In the genomic region with DNA sequence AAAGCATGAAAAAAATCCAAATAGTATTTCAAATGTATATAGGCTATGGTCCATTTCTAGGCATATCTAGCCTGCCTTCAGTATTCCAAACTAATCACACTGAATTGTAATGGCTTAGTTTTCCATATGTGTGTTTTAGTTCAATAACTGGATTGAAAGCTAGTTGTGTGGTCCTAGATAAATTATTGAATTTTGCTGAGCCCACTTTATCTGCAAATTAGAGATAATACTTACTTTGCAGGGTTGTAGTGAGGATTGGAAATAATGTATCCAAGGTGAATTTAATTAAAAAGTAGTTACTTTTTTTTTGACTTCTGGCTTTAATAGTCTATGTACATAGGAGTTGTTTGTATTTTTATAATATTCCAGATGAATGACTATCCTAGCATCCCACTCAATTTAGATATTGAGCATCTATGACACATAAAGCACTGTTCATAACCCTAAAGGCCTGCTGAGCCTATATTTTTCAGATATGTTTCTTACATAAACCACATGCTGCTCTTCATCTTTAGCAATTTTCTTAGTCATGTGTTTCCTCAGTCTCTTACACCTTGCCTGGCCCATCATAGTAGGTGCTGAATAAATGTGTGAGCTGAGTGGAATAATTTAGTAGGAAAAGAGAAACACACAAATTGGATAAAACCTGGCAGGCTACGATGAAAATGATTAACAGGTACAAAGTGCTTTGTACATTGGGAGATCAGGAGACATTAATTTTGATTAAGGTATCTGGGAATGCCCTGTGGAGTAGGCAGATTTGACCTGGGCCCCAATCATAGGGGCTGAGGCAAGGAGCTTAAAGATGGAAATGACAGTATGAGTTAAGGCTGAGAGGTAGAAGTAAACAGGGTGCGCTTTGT, we compare ENCODE assay signal across 8 cellular contexts. TPM values are rescaled to one million over a fixed set of nuclear protein-coding genes. Genes with fewer than 3 reads are reported as not detected.
DNase-seq lines count a peak whose midpoint lies in the region; ATAC-seq and TF ChIP-seq lines count a peak whose summit lies in the region.

No MANE protein-coding gene starts in this region.

- H3K27ac ChIP-seq in left ventricle myocardium inferior (replicated peaks) (peak overlapping the region; percentile 93), angular gyrus (ENCODE audit: low read depth, low read length) (peak overlapping the region; percentile 71), lung (ENCODE audit: low read depth in 1 of 2, low read length in 1 of 2) (peak overlapping the region; percentile 75 to 98), uterus (peak overlapping the region; percentile 78 to 82)

- DNase-seq in left ventricle myocardium inferior = no peak
- DNase-seq in Right ventricle myocardium superior = no peak
- DNase-seq in lung (ENCODE audit: low spot score) = no peak
- DNase-seq in uterus = no peak
- no peak for DNase-seq in NCI-H187 treated with DMSO at 0.1 percent for 48 hours (lab: John Stamatoyannopoulos, UW)
- no peak for DNase-seq in lower leg skin (ENCODE audit: low spot score in 2 of 2)

- H3K27me3 ChIP-seq in left ventricle myocardium inferior (ENCODE audit: low read depth) (no peaks in the 10 kb centered on the region), lung (ENCODE audit: control insufficient read depth, insufficient read depth) (no peaks in the 10 kb centered on the region), uterus (no peaks in the 10 kb centered on the region)

- H3K4me1 ChIP-seq in left ventricle myocardium inferior (peaks cover 30% of the 10 kb centered on the region), lung (ENCODE audit: control insufficient read depth in 2 of 2, insufficient read depth in 2 of 2, low read length in 2 of 2) (peaks cover 0 to 4% of the 10 kb centered on the region in 2 donors), uterus (no peaks in the 10 kb centered on the region)

- H3K4me3 ChIP-seq in left ventricle myocardium inferior = peak overlapping the region; percentile 83
- H3K4me3 ChIP-seq in lung = no peak overlapping the region
- peak overlapping the region; percentile 44 to 57 for H3K4me3 ChIP-seq in uterus
- no peak overlapping the region for H3K4me3 ChIP-seq in lower leg skin (ENCODE audit: low read depth, poor library complexity, severe bottlenecking)

- WGBS in lung, 2 donors = 64% methylated on average over 2 of the region's 2 CpGs
- WGBS in lower leg skin, 2 donors = 69 to 73% methylated on average over 2 of the region's 2 CpGs

- no peak for ATAC-seq in Right ventricle myocardium superior (ENCODE audit: poor library complexity)
- no peak for ATAC-seq in lung (ENCODE audit: insufficient read depth, low FRiP score)
- no peak for ATAC-seq in HG02798 (IDR thresholded peaks at IDR 0.05; ENCODE audit: poor library complexity, unreplicated experiment)

- TF ChIP-seq POLR2A in uterus (IDR thresholded peaks at IDR 0.05) (no peak), lower leg skin (IDR thresholded peaks at IDR 0.05) (no peak)

- no peaks in the 10 kb centered on the region for H3K9me3 ChIP-seq in left ventricle myocardium inferior (replicated peaks)
- H3K9me3 ChIP-seq in lung (ENCODE audit: control insufficient read depth in 2 of 2, insufficient read depth in 1 of 2, low read length in 1 of 2) = no peaks in the 10 kb centered on the region
- no peaks in the 10 kb centered on the region for H3K9me3 ChIP-seq in uterus

- H3K36me3 ChIP-seq in left ventricle myocardium inferior (no peaks in the 10 kb centered on the region), lung (ENCODE audit: control insufficient read depth in 2 of 2, insufficient read depth in 2 of 2, low read length in 2 of 2) (no peaks in the 10 kb centered on the region), uterus (no peaks in the 10 kb centered on the region)

- TF ChIP-seq CTCF in left ventricle myocardium inferior (IDR thresholded peaks at IDR 0.05; ENCODE audit: borderline replicate concordance) = no peak
- no peak for TF ChIP-seq CTCF in lung (IDR thresholded peaks at IDR 0.05; ENCODE audit: control extremely low read depth, extremely low read depth)
- no peak for TF ChIP-seq CTCF in uterus (IDR thresholded peaks at IDR 0.05)
- no peak for TF ChIP-seq CTCF in lower leg skin (IDR thresholded peaks at IDR 0.05)

- intact Hi-C loops in left ventricle myocardium inferior (cut with micrococcal nuclease) (no loop called here), Right ventricle myocardium superior (cut with DNase I) (no loop called here), uterus (cut with DNase I; ENCODE audit: low total_unique reads) (no loop called here), lower leg skin (cut with DNase I; ENCODE audit: low total_unique reads) (no loop called here)

RNA-seq across cellular contexts. Expression of a gene that starts 1.1 kb away (rescaled TPM):
- total RNA-seq in left ventricle myocardium inferior (7.4 TPM), Right ventricle myocardium superior (7.6 TPM), lung (1 to 10 TPM; 3.6 to 5.7 TPM), uterus (10 to 100 TPM in 1 of 4 donors, 1 to 10 TPM in 3; 4.9 to 59.1 (median 8.6) TPM), lower leg skin (10 to 100 TPM in 2 of 4 donors, 1 to 10 TPM in 2; 3.0 to 14.3 (median 10.8) TPM)
- 1 to 10 TPM; 6.1 to 6.9 TPM for polyA plus RNA-seq in lung

Comparison
In these comparisons a context has a peak if more than half of its experiments do, and no peak if none do; other contexts are left out.
1. H3K4me3 ChIP-seq: peak in left ventricle myocardium inferior (single experiment) and uterus (2 of 2); none in lung (single experiment) and lower leg skin (single experiment).
2. Peak in every context shown above with its lines, with median percentiles within 50 percentile points of each other: H3K27ac ChIP-seq.